Comparison of ENCODE assay signal across 23 cellular contexts in genomic region chr17:81336930-81337325, GRCh38. TPM values are rescaled to one million over a fixed set of nuclear protein-coding genes. Genes with fewer than 3 reads are reported as not detected.
DNase-seq lines count a peak whose midpoint lies in the region; ATAC-seq and TF ChIP-seq lines count a peak whose summit lies in the region.
"Had no signal": no experiment of that assay in that cellular context is flagged by ENCODE, and none has a peak within 500 bp of the region (broad histone marks: within the 10 kb centered on the region; RNA-seq: fewer than 3 reads in every experiment).

No MANE protein-coding gene starts in this region.

- TF ChIP-seq CTCF in 22Rv1 (IDR thresholded peaks at IDR 0.05) (no peak), body of pancreas (IDR thresholded peaks at IDR 0.05) (no peak), lower lobe of right lung (IDR thresholded peaks at IDR 0.05) (no peak), gastrocnemius medialis (IDR thresholded peaks at IDR 0.05 in 4 of 5, conservative IDR thresholded peaks at IDR 0.05 in 1 of 5) (no peak)

- H3K9me3 ChIP-seq in body of pancreas (no peaks in the 10 kb centered on the region), lower lobe of right lung (no peaks in the 10 kb centered on the region), gastrocnemius medialis (no peaks in the 10 kb centered on the region)
- H3K9me3 ChIP-seq: adrenal gland, SJSA1, suprapubic skin had no signal

- H3K4me1 ChIP-seq in body of pancreas (peaks cover 82% of the 10 kb centered on the region), lower lobe of right lung (peaks cover 64% of the 10 kb centered on the region), gastrocnemius medialis (peaks cover 60 to 68% of the 10 kb centered on the region in 2 donors)
- H3K4me1 ChIP-seq: SJSA1 had no signal

- WGBS in body of pancreas, 2 donors = 56% methylated on average over 8 of the region's 8 CpGs; no CpG with 5 or more reads in 1 of the 2 donors

- H3K27me3 ChIP-seq in body of pancreas (no peaks in the 10 kb centered on the region), lower lobe of right lung (ENCODE audit: low read depth) (peaks cover 7% of the 10 kb centered on the region), gastrocnemius medialis (no peaks in the 10 kb centered on the region)
- H3K27me3 ChIP-seq: adrenal gland, suprapubic skin had no signal

- H3K27ac ChIP-seq in 22Rv1 (peak overlapping the region; percentile 99), body of pancreas (peak overlapping the region; percentile 39 to 98 (median 97)), lower lobe of right lung (peak overlapping the region; percentile 46), gastrocnemius medialis (peak overlapping the region in 3 of 4 donors; percentile 19 to 55 (median 33))
- H3K27ac ChIP-seq: epithelial cell of prostate, SJSA1, suprapubic skin had no signal

- intact Hi-C loops in body of pancreas (cut with DNase I) = no loop called here
- intact Hi-C loops in lower lobe of right lung (cut with DNase I) = no loop called here
- intact Hi-C loops in gastrocnemius medialis (cut with DNase I; ENCODE audit: low total_unique reads) = no loop called here
- intact Hi-C loops in head of caudate nucleus (cut with DNase I) = no loop called here

- ATAC-seq in body of pancreas = no peak
- peak in 1 of 2 donors; percentile 6 for ATAC-seq in lower lobe of right lung
- ATAC-seq in gastrocnemius medialis = no peak
- no peak for ATAC-seq in GM21447 (IDR thresholded peaks at IDR 0.05; ENCODE audit: unreplicated experiment)
- no peak for ATAC-seq in HG03460 (IDR thresholded peaks at IDR 0.05; ENCODE audit: unreplicated experiment)
- no peak for ATAC-seq in HG03139 (IDR thresholded peaks at IDR 0.05; ENCODE audit: unreplicated experiment)
- ATAC-seq: natural killer cell, T-cell had no signal

- H3K4me3 ChIP-seq in body of pancreas (no peak overlapping the region), lower lobe of right lung (no peak overlapping the region), gastrocnemius medialis (no peak overlapping the region)
- H3K4me3 ChIP-seq: adrenal gland, K562, SJSA1, suprapubic skin had no signal

- no peak for TF ChIP-seq POLR2A in body of pancreas (IDR thresholded peaks at IDR 0.05)
- no peak for TF ChIP-seq POLR2A in gastrocnemius medialis (IDR thresholded peaks at IDR 0.05)

- DNase-seq in body of pancreas (no peak), lower lobe of right lung (no peak), gastrocnemius medialis (no peak), head of caudate nucleus (no peak)
- DNase-seq: activated CD4-positive, alpha-beta memory T cell treated with anti-CD3 and anti-CD28 coated beads for 36 hours; activated CD8-positive, alpha-beta memory T cell treated with anti-CD3 and anti-CD28 coated beads, Interleukin-2, amount 50 U/mL, for 4 hours; activated naive CD4-positive, alpha-beta T cell treated with anti-CD3 and anti-CD28 coated beads for 36 hours; CD8-positive, alpha-beta memory T cell; DMS 273 treated with DMSO at 0.1 percent for 48 hours; EL; natural killer cell; NCI-H1930; NCI-H526 treated with DMSO at 0.1 percent for 48 hours; T-cell had no signal

- in situ Hi-C loops in gastrocnemius medialis (cut with MboI; ENCODE audit: low sequenced_read_pairs in 4 of 4) = no loop called here

- H3K36me3 ChIP-seq in body of pancreas (replicated peaks in 1 of 2; ENCODE audit: insufficient read depth in 1 of 2, low read depth in 2 of 2) = no peaks in the 10 kb centered on the region
- H3K36me3 ChIP-seq in lower lobe of right lung = no peaks in the 10 kb centered on the region
- H3K36me3 ChIP-seq in gastrocnemius medialis = no peaks in the 10 kb centered on the region
- H3K36me3 ChIP-seq: adrenal gland, suprapubic skin had no signal

RNA-seq across cellular contexts. Expression of gene SLC38A10, which starts 41.8 kb away (rescaled TPM):
- total RNA-seq in body of pancreas = 100 to 1,000 TPM; 102 to 203 TPM
- total RNA-seq in lower lobe of right lung = 98.1 TPM
- 10 to 100 TPM; 24.5 to 56.5 (median 28.8) TPM for total RNA-seq in gastrocnemius medialis

RNA-seq across cellular contexts. Expression of gene BAHCC1, which starts 58.3 kb away (rescaled TPM):
- total RNA-seq in body of pancreas = 10 to 100 TPM in 1 of 2 donors, 1 to 10 TPM in 1; 5.7 to 14.8 TPM
- total RNA-seq in lower lobe of right lung = 19.9 TPM
- total RNA-seq in gastrocnemius medialis = 1 to 10 TPM; 2.5 to 8.4 (median 5.8) TPM
- total RNA-seq: CD8-positive, alpha-beta memory T cell had no signal

Comparison
In these comparisons a context has a peak if more than half of its experiments do, and no peak if none do; other contexts are left out.
1. H3K27ac ChIP-seq: peak in every context shown above with its lines; median percentile 99 in 22Rv1; 97 in body of pancreas; 46 in lower lobe of right lung; 33 in gastrocnemius medialis.